In the genomic region with DNA sequence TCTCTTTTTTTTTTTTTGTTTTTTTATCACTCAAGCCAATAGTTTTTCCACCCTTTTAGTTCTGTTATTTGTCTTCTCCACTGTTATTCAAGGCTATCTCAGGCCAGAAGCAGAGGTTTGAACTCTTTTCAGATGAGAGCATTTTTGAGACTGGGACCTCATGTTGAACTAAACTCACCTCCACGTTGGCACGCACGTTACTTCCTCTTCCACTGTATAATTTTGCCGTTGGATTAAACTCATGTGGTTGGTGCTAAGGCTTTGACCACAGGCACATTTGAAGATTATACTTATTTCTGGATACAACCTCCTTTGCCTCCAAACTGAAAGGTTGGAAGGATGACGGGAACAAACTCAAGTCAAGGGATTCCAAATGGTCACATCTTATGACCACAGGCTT, we compare ENCODE assay signal across 28 cellular contexts.
"Had no signal": no experiment of that assay in that cellular context is flagged by ENCODE, and none has a peak within 500 bp of the region (broad histone marks: within the 10 kb centered on the region; RNA-seq: fewer than 3 reads in every experiment).

No MANE protein-coding gene starts in this region.

- FAIRE-seq: islet of Langerhans, kidney, pancreas had no signal

- H3K27ac ChIP-seq: left lung, lower lobe of right lung, pancreas, prostate gland, skin epidermis, stomach, testis, thyroid gland, transverse colon, upper lobe of left lung had no signal

- DNase-seq: immature natural killer cell; kidney; left colon; left lung; lower lobe of right lung; mammary epithelial cell; mesenchymal stem cell; naive thymus-derived CD8-positive, alpha-beta T cell; nucleus accumbens; pancreas; posterior cingulate gyrus; retina; right cardiac atrium; stimulated activated CD4-positive, alpha-beta T cell treated with anti-CD3 and anti-CD28 coated beads, Interleukin-12 subunit alpha, Interleukin-12 subunit beta, amount 100 ng/mL, for 4 hours; stimulated activated CD4-positive, alpha-beta T cell treated with anti-CD3 and anti-CD28 coated beads, Interleukin-15, amount 100 ng/mL, for 24 hours; stimulated activated CD4-positive, alpha-beta T cell treated with anti-CD3 and anti-CD28 coated beads, Interleukin-2, amount 100 ng/mL, for 24 hours; stimulated activated CD4-positive, alpha-beta T cell treated with anti-CD3 and anti-CD28 coated beads, Interleukin-4, amount 100 ng/mL, for 1 hour; stimulated activated naive B cell treated with anti-CD40 and anti-IgM and Interleukin-4, amounts not matched to agents 10 μg/mL and 1 μg/mL and 100 μg/mL, for 72 hours; stimulated activated naive CD8-positive, alpha-beta T cell treated with anti-CD3 and anti-CD28 coated beads, Interleukin-15, Interleukin-2, amounts not matched to agents 100 U/mL and 50 U/mL, for 24 hours; stomach; testis; thyroid gland; transverse colon; upper lobe of left lung had no signal

- H3K9me3 ChIP-seq: left lung, lower lobe of right lung, pancreas, prostate gland, stomach, testis, thyroid gland, transverse colon, upper lobe of left lung had no signal

- ATAC-seq: left colon; left lung; lower lobe of right lung; naive thymus-derived CD8-positive, alpha-beta T cell; pancreas; right cardiac atrium; sciatic nerve; stimulated activated naive B cell treated with anti-CD40 and anti-IgM and Interleukin-4, amounts not matched to agents 10 μg/mL and 1 μg/mL and 100 μg/mL, for 72 hours; stimulated activated naive CD8-positive, alpha-beta T cell treated with anti-CD3 and anti-CD28 coated beads, Interleukin-15, Interleukin-2, amounts not matched to agents 100 U/mL and 50 U/mL, for 24 hours had no signal

- H3K4me3 ChIP-seq: left lung, lower lobe of right lung, pancreas, prostate gland, skin epidermis, stomach, testis, thyroid gland, transverse colon, upper lobe of left lung had no signal

- H3K4me1 ChIP-seq: prostate gland, testis had no signal

- H3K36me3 ChIP-seq: left lung, lower lobe of right lung, pancreas, prostate gland, thyroid gland, transverse colon, upper lobe of left lung had no signal

- H3K27me3 ChIP-seq: left lung, pancreas, stomach, testis, thyroid gland, transverse colon, upper lobe of left lung had no signal
